Comparison of ENCODE assay signal across 19 cellular contexts in genomic region chr14:55626131-55626530, GRCh38. TPM values are rescaled to one million over a fixed set of nuclear protein-coding genes. Genes with fewer than 3 reads are reported as not detected.
DNase-seq lines count a peak whose midpoint lies in the region; ATAC-seq and TF ChIP-seq lines count a peak whose summit lies in the region.
"Had no signal": no experiment of that assay in that cellular context is flagged by ENCODE, and none has a peak within 500 bp of the region (broad histone marks: within the 10 kb centered on the region; RNA-seq: fewer than 3 reads in every experiment).

No MANE protein-coding gene starts in this region.

- H4K91ac ChIP-seq in H9 (ENCODE audit: insufficient read length, low read depth, low read length): no peak overlapping the region

- no peaks in the 10 kb centered on the region for H3K27me3 ChIP-seq in H9 (ENCODE audit: insufficient read depth, low read length)
- H3K27me3 ChIP-seq in hepatocyte: no peaks in the 10 kb centered on the region

- no peak overlapping the region for H3K56ac ChIP-seq in H9 (ENCODE audit: insufficient read length, low read depth, low read length)

- H3K9ac ChIP-seq in H9 (ENCODE audit: extremely low read depth, insufficient read length, low read length): no peak overlapping the region
- H3K9ac ChIP-seq: KMS-11 had no signal

- H2BK5ac ChIP-seq in H9 (ENCODE audit: insufficient read length, low read length): no peak overlapping the region

- no peak overlapping the region for H2AFZ ChIP-seq in H9 (ENCODE audit: low read length)
- H2AFZ ChIP-seq in hepatocyte: no peak overlapping the region

- H3K9me3 Mint-ChIP-seq in activated naive CD8-positive, alpha-beta T cell treated with anti-CD3 and anti-CD28 coated beads for 36 hours: no peaks in the 10 kb centered on the region
- no peaks in the 10 kb centered on the region for H3K9me3 Mint-ChIP-seq in activated naive CD8-positive, alpha-beta T cell treated with anti-CD3 and anti-CD28 coated beads, Interleukin-2, amount 50 U/mL, for 24 hours
- peaks cover 0 to under 1% of the 10 kb centered on the region in 2 experiments; a peak in 2 of 5 replicates for H3K9me3 Mint-ChIP-seq in H9
- H3K9me3 Mint-ChIP-seq: CD14-positive monocyte had no signal

- no peaks in the 10 kb centered on the region for H3K27me3 Mint-ChIP-seq in activated naive CD8-positive, alpha-beta T cell treated with anti-CD3 and anti-CD28 coated beads for 36 hours
- H3K27me3 Mint-ChIP-seq in activated naive CD8-positive, alpha-beta T cell treated with anti-CD3 and anti-CD28 coated beads, Interleukin-2, amount 50 U/mL, for 24 hours: no peaks in the 10 kb centered on the region
- no peaks in the 10 kb centered on the region for H3K27me3 Mint-ChIP-seq in H9 (ENCODE audit: low read depth)

- H3K36me3 Mint-ChIP-seq in activated naive CD8-positive, alpha-beta T cell treated with anti-CD3 and anti-CD28 coated beads for 36 hours: peaks cover 43% of the 10 kb centered on the region
- H3K36me3 Mint-ChIP-seq in activated naive CD8-positive, alpha-beta T cell treated with anti-CD3 and anti-CD28 coated beads, Interleukin-2, amount 50 U/mL, for 24 hours (ENCODE audit: low read depth): peaks cover 60% of the 10 kb centered on the region
- peaks cover 24 to 72% (median 49%) of the 10 kb centered on the region in 3 experiments for H3K36me3 Mint-ChIP-seq in H9 (ENCODE audit: insufficient read depth in 1 of 3, low read depth in 3 of 3)

- no peak overlapping the region for H4K5ac ChIP-seq in H9 (ENCODE audit: insufficient read length, low read depth, low read length)

- H3K27ac ChIP-seq in H9 (ENCODE audit: insufficient read length, low read depth, low read length) (no peak overlapping the region), coronary artery (no peak overlapping the region), hepatocyte (no peak overlapping the region)
- H3K27ac ChIP-seq: KMS-11 had no signal

- H3K4me3 ChIP-seq in coronary artery: peak overlapping the region; percentile 10
- H3K4me3 ChIP-seq in hepatocyte: no peak overlapping the region

- H2BK20ac ChIP-seq in H9 (ENCODE audit: low read depth, low read length, poor library complexity, severe bottlenecking): no peak overlapping the region

- no peak overlapping the region for H3T11ph ChIP-seq in H9 (ENCODE audit: low read length)

- no peak overlapping the region for H3K14ac ChIP-seq in H9 (ENCODE audit: insufficient read depth, low read length)

- TF ChIP-seq CTCF in H9 (conservative IDR thresholded peaks at IDR 0.05) (no peak), coronary artery (IDR thresholded peaks at IDR 0.05) (no peak), hepatocyte (IDR thresholded peaks at IDR 0.05; ENCODE audit: poor library complexity) (no peak)

- peak overlapping the region; percentile 10 for H3K27ac Mint-ChIP-seq in activated naive CD8-positive, alpha-beta T cell treated with anti-CD3 and anti-CD28 coated beads for 36 hours
- no peak overlapping the region for H3K27ac Mint-ChIP-seq in activated naive CD8-positive, alpha-beta T cell treated with anti-CD3 and anti-CD28 coated beads, Interleukin-2, amount 50 U/mL, for 24 hours
- H3K27ac Mint-ChIP-seq in H9: peak overlapping the region; percentile 1 to 54 (median 49); a peak in 4 of 7 replicates

- H3K9me3 ChIP-seq in H9 (ENCODE audit: control insufficient read depth, low read depth, low read length): no peaks in the 10 kb centered on the region
- no peaks in the 10 kb centered on the region for H3K9me3 ChIP-seq in hepatocyte (ENCODE audit: low read depth)
- H3K9me3 ChIP-seq: Caco-2 had no signal

- H3K18ac ChIP-seq in H9 (ENCODE audit: insufficient read length, low read depth, low read length): no peak overlapping the region

- no peak overlapping the region for H3K4me3 Mint-ChIP-seq in activated naive CD8-positive, alpha-beta T cell treated with anti-CD3 and anti-CD28 coated beads for 36 hours
- H3K4me3 Mint-ChIP-seq in activated naive CD8-positive, alpha-beta T cell treated with anti-CD3 and anti-CD28 coated beads, Interleukin-2, amount 50 U/mL, for 24 hours: no peak overlapping the region
- no peak overlapping the region for H3K4me3 Mint-ChIP-seq in H9
- H3K4me3 Mint-ChIP-seq: CD14-positive monocyte had no signal

- H2BK120ac ChIP-seq in H9 (ENCODE audit: low read depth, low read length, poor library complexity, severe bottlenecking): no peak overlapping the region

- H4K8ac ChIP-seq in H9 (replicated peaks; ENCODE audit: insufficient read length, low read depth, low read length): no peak overlapping the region

- H3K23ac ChIP-seq in H9 (ENCODE audit: insufficient read length, low read depth, low read length): no peak overlapping the region

- no peaks in the 10 kb centered on the region for H3K79me1 ChIP-seq in H9 (ENCODE audit: insufficient read depth, low read depth, low read length, poor library complexity, severe bottlenecking)

- H3K4me1 ChIP-seq in H9 (ENCODE audit: insufficient read depth, low read length) (no peaks in the 10 kb centered on the region), hepatocyte (ENCODE audit: insufficient read depth) (no peaks in the 10 kb centered on the region)
- H3K4me1 ChIP-seq: Caco-2 had no signal

- peaks cover 15% of the 10 kb centered on the region for H3K4me1 Mint-ChIP-seq in activated naive CD8-positive, alpha-beta T cell treated with anti-CD3 and anti-CD28 coated beads for 36 hours
- peaks cover 2% of the 10 kb centered on the region for H3K4me1 Mint-ChIP-seq in activated naive CD8-positive, alpha-beta T cell treated with anti-CD3 and anti-CD28 coated beads, Interleukin-2, amount 50 U/mL, for 24 hours
- peaks cover 8 to 11% of the 10 kb centered on the region in 2 experiments for H3K4me1 Mint-ChIP-seq in H9
- H3K4me1 Mint-ChIP-seq: CD14-positive monocyte had no signal

- H2BK12ac ChIP-seq in H9 (ENCODE audit: insufficient read length, low read depth, low read length): no peak overlapping the region

- H3K79me2 ChIP-seq in H9 (ENCODE audit: insufficient read depth, low read length) (no peaks in the 10 kb centered on the region), hepatocyte (no peaks in the 10 kb centered on the region)

- H2AK5ac ChIP-seq in H9 (ENCODE audit: insufficient read length, low read length): no peak overlapping the region

- H3K4ac ChIP-seq in H9 (ENCODE audit: low read depth, low read length): no peak overlapping the region

- H3K4me2 ChIP-seq in H9 (ENCODE audit: insufficient read depth, insufficient read length, low read length): no peak overlapping the region
- no peak overlapping the region for H3K4me2 ChIP-seq in hepatocyte
- H3K4me2 ChIP-seq: KMS-11 had no signal

- no peak for ATAC-seq in activated naive CD8-positive, alpha-beta T cell treated with anti-CD3 and anti-CD28 coated beads, Interleukin-2, amount 50 U/mL, for 24 hours
- ATAC-seq in sciatic nerve: peak; percentile 77

- peaks cover 7% of the 10 kb centered on the region for H3K36me3 ChIP-seq in hepatocyte (replicated peaks; ENCODE audit: insufficient read depth, low read depth)

- no peaks in the 10 kb centered on the region for H3K23me2 ChIP-seq in H9 (ENCODE audit: insufficient read length, low read depth, low read length, poor library complexity, severe bottlenecking)

- no peak for DNase-seq in activated naive CD8-positive, alpha-beta T cell treated with anti-CD3 and anti-CD28 coated beads for 36 hours
- no peak for DNase-seq in activated naive CD8-positive, alpha-beta T cell treated with anti-CD3 and anti-CD28 coated beads, Interleukin-2, amount 50 U/mL, for 24 hours
- DNase-seq in H9 (no peak), coronary artery (ENCODE audit: low spot score) (no peak), sciatic nerve (ENCODE audit: low spot score) (no peak), NCI-H69 (lab: John Stamatoyannopoulos, UW) (no peak), hepatocyte (ENCODE audit: low spot score) (no peak)
- no peak for DNase-seq in stimulated activated CD4-positive, alpha-beta T cell treated with anti-CD3 and anti-CD28 coated beads, Interleukin-4, amount 100 ng/mL, for 4 hours
- DNase-seq: ACHN, AML-193, Caco-2, DMS153, NCI-H1436 treated with DMSO at 0.1 percent for 48 hours, NCI-H2081 treated with DMSO at 0.1 percent for 48 hours, NCI-H446, NCI-H748 treated with DMSO at 0.1 percent for 48 hours, RPMI8226 had no signal

- intact Hi-C loops in sciatic nerve (cut with DNase I): no loop called here

- H3K9me2 ChIP-seq in hepatocyte (replicated peaks; ENCODE audit: insufficient read depth): no peaks in the 10 kb centered on the region

- no peak overlapping the region for H2BK15ac ChIP-seq in H9 (ENCODE audit: low read depth, low read length)

- H4K20me1 ChIP-seq in H9 (ENCODE audit: control insufficient read depth, insufficient read depth, insufficient read length) (no peaks in the 10 kb centered on the region), hepatocyte (ENCODE audit: insufficient read depth, poor library complexity, severe bottlenecking) (no peaks in the 10 kb centered on the region)

- WGBS in H9 (ENCODE audit: extremely low coverage, insufficient read length, low lambda C conversion rate): no CpG with 5 or more reads among the region's 4 CpGs
- 92% methylated on average over 4 of the region's 4 CpGs for WGBS in hepatocyte (ENCODE audit: low lambda C conversion rate, missing lambda C conversion rate)

RNA-seq across cellular contexts. Expression of gene KTN1, which starts 46.1 kb away (rescaled TPM):
- total RNA-seq in activated naive CD8-positive, alpha-beta T cell treated with anti-CD3 and anti-CD28 coated beads for 36 hours: 100 to 1,000 TPM; 119 TPM
- 122 and 128 TPM in 2 replicates for total RNA-seq in H9 (2021)
- total RNA-seq in sciatic nerve: 243 TPM
- 131 and 150 TPM in 2 replicates for total RNA-seq in hepatocyte
- 164 and 209 TPM in 2 replicates for polyA plus RNA-seq in hepatocyte
